In genomic region chr9:26946753-26947727, GRCh38 we compare ENCODE assay signal across 8 cellular contexts. TPM values are rescaled to one million over a fixed set of nuclear protein-coding genes. Genes with fewer than 3 reads are reported as not detected.
A peak's percentile ranks its signal among the peaks of the same experiment; 100 is the strongest.
DNase-seq lines count a peak whose midpoint lies in the region; TF ChIP-seq lines count a peak whose summit lies in the region.

Gene PLAA, minus strand, starts transcription at chr9:26947242. Its CDS starts 197 bp downstream, at chr9:26947045.

- no peaks in the 10 kb centered on the region for H3K36me3 ChIP-seq in GM23248 (ENCODE audit: low read depth)
- H3K36me3 ChIP-seq in stomach smooth muscle (ENCODE audit: control insufficient read depth in 2 of 2, insufficient read depth in 2 of 2, low read length in 2 of 2) = peaks cover 0 to 5% of the 10 kb centered on the region in 2 donors

- peak within 1 kb of the TSS; percentile 99 for H3K4me3 Mint-ChIP-seq in neural crest cell

- H3K27me3 ChIP-seq in GM23248 (replicated peaks; ENCODE audit: insufficient read depth) (no peaks in the 10 kb centered on the region), stomach smooth muscle (ENCODE audit: control insufficient read depth in 1 of 2, insufficient read depth in 2 of 2, low read length in 2 of 2) (no peaks in the 10 kb centered on the region)

- H3K9me3 ChIP-seq in GM23248 (ENCODE audit: low read depth) (no peaks in the 10 kb centered on the region), stomach smooth muscle (ENCODE audit: control insufficient read depth in 2 of 2, low read length in 2 of 2) (no peaks in the 10 kb centered on the region)

- peaks cover 41% of the 10 kb centered on the region for H3K4me1 Mint-ChIP-seq in neural crest cell

- no peaks in the 10 kb centered on the region for H3K9me2 ChIP-seq in GM23248 (ENCODE audit: insufficient read depth)

- peaks cover 50% of the 10 kb centered on the region for H3K79me2 ChIP-seq in GM23248 (ENCODE audit: insufficient read depth)

- 1% methylated on average over 71 to 73 of the region's 76 CpGs for WGBS in GM23248 (ENCODE audit: low coverage in 1 of 2, low lambda C conversion rate in 2 of 2, missing lambda C conversion rate in 2 of 2), 2 experiments

- H3K27ac Mint-ChIP-seq in neural crest cell (ENCODE audit: unreplicated experiment) = peak within 1 kb of the TSS; percentile 100

- H3K4me1 ChIP-seq in GM23248 (ENCODE audit: insufficient read depth) = peaks cover 18% of the 10 kb centered on the region
- peaks cover 10% of the 10 kb centered on the region for H3K4me1 ChIP-seq in stomach smooth muscle (ENCODE audit: control insufficient read depth, insufficient read depth, low read length)

- peaks cover 3% of the 10 kb centered on the region for H3K9me3 Mint-ChIP-seq in neural crest cell

- no peaks in the 10 kb centered on the region for H4K20me1 ChIP-seq in GM23248 (ENCODE audit: insufficient read depth)

- peaks cover 2% of the 10 kb centered on the region for H3K27me3 Mint-ChIP-seq in neural crest cell (ENCODE audit: low read depth)

- peak within 1 kb of the TSS; percentile 94 for H2AFZ ChIP-seq in GM23248

- H3K9ac ChIP-seq in GM23248 = peak within 1 kb of the TSS; percentile 92
- peak within 1 kb of the TSS; percentile 96 to 99 for H3K9ac ChIP-seq in stomach smooth muscle (ENCODE audit: low read length in 2 of 2)

- peak; percentile 98 for DNase-seq in Daoy (ENCODE audit: low read depth)
- peak; percentile 97 for DNase-seq in GM23248
- DNase-seq in Kasumi-1 (lab: John Stamatoyannopoulos, UW) = peak; percentile 55 to 64
- DNase-seq in SHP77 (lab: John Stamatoyannopoulos, UW) = peak; percentile 89 to 90
- peak; percentile 69 for DNase-seq in activated gamma-delta T cell (lab: John Stamatoyannopoulos, UW)
- peak; percentile 93 for DNase-seq in fibroblast of villous mesenchyme (ENCODE audit: low read depth)
- DNase-seq in neural crest cell (ENCODE audit: low read depth, low spot score) = peak; percentile 68

- no peak for TF ChIP-seq CTCF in fibroblast of villous mesenchyme (IDR thresholded peaks at IDR 0.05; ENCODE audit: insufficient read depth, low read depth, low read length)
- peak; percentile 22 for TF ChIP-seq CTCF in neural crest cell (conservative IDR thresholded peaks at IDR 0.05)

- in situ Hi-C loops in GM23248 (cut with MboI) = no loop called here

- H3K36me3 Mint-ChIP-seq in neural crest cell (ENCODE audit: low read depth) = peaks cover 7% of the 10 kb centered on the region

- H3K4me2 ChIP-seq in GM23248 (ENCODE audit: unreplicated experiment) = peak within 1 kb of the TSS; percentile 94

- H3K4me3 ChIP-seq in GM23248 = peak within 1 kb of the TSS; percentile 87
- peak within 1 kb of the TSS; percentile 96 for H3K4me3 ChIP-seq in fibroblast of villous mesenchyme (ENCODE audit: low read depth, low read length)
- H3K4me3 ChIP-seq in stomach smooth muscle (ENCODE audit: low read length in 2 of 2) = peak within 1 kb of the TSS; percentile 93 to 95

- no peaks in the 10 kb centered on the region for H3F3A ChIP-seq in GM23248 (ENCODE audit: insufficient read depth)

- H3K27ac ChIP-seq in GM23248 = peak within 1 kb of the TSS; percentile 95
- H3K27ac ChIP-seq in stomach smooth muscle (ENCODE audit: low read length) = peak within 1 kb of the TSS; percentile 96

RNA-seq across cellular contexts. Expression of gene PLAA, which starts in this region (rescaled TPM):
- total RNA-seq in Daoy (2014; rRNA removed; shearing (Covaris generic)) = 78.0 and 108 TPM in 2 replicates
- 26.2 and 27.5 TPM in 2 replicates for total RNA-seq in GM23248 (2014; rRNA removed; shearing (Covaris generic))
- polyA plus RNA-seq in GM23248 (2016; fragmentation: Nextera tagmentation; extraction: Ambion mirVana) = 26.3 and 27.8 TPM in 2 replicates
- 35.1 and 41.0 TPM in 2 replicates for total RNA-seq in fibroblast of villous mesenchyme
- 44.0 and 50.5 TPM in 2 replicates for total RNA-seq in neural crest cell

Comparison
In these comparisons a context has a peak if more than half of its experiments do, and no peak if none do; other contexts are left out.
1. Peak in every context shown above with its lines: DNase-seq, H3K4me3 ChIP-seq and H3K27ac ChIP-seq.